Comparison of ENCODE assay signal across 8 cellular contexts in genomic region chr1:28882009-28882628, GRCh38. TPM values are rescaled to one million over a fixed set of nuclear protein-coding genes. Genes with fewer than 3 reads are reported as not detected.
DNase-seq lines count a peak whose midpoint lies in the region; ATAC-seq and TF ChIP-seq lines count a peak whose summit lies in the region.

No MANE protein-coding gene starts in this region.

- POLR2A ChIA-PET in PC-9 (lab: Charles Lee; ENCODE audit: unreplicated experiment): interaction anchor here (0.6 kb wide), 2 partner anchors 50 to 121 kb away, joined by 3 to 5 read pairs; no protein-coding TSS in a partner anchor

- WGBS in esophagus muscularis mucosa: 37% methylated on average over 12 of the region's 13 CpGs

- H3K9me3 Mint-ChIP-seq in natural killer cell: no peaks in the 10 kb centered on the region
- H3K9me3 Mint-ChIP-seq in stimulated activated naive B cell treated with anti-CD40 and anti-IgM and Interleukin-4, amounts not matched to agents 10 μg/mL and 1 μg/mL and 100 μg/mL, for 72 hours: no peaks in the 10 kb centered on the region

- CTCF ChIA-PET in PC-9 (lab: Charles Lee): interaction anchor here (0.5 to 1.2 kb wide), 9 partner anchors 71 to 321 kb away, joined by 3 to 26 read pairs (median 5); no protein-coding TSS in a partner anchor

- H3K4me3 Mint-ChIP-seq in natural killer cell: no peak overlapping the region
- H3K4me3 Mint-ChIP-seq in stimulated activated naive B cell treated with anti-CD40 and anti-IgM and Interleukin-4, amounts not matched to agents 10 μg/mL and 1 μg/mL and 100 μg/mL, for 72 hours: no peak overlapping the region

- intact Hi-C loops in PC-9 (cut with micrococcal nuclease; ENCODE audit: unreplicated experiment) (loop anchor here (1.0 to 10.0 kb wide), 4 partner anchors 151 to 1827 kb away; no protein-coding TSS in a partner anchor), esophagus muscularis mucosa (cut with DNase I) (loop anchor here (1.0 to 10.0 kb wide), 3 partner anchors 153 to 321 kb away; partner anchors contain the start of genes RNU11 and TAF12), natural killer cell (cut with micrococcal nuclease) (loop anchor here (1.0 to 5.0 kb wide), 4 partner anchors 101 to 321 kb away; partner anchors contain the start of gene TMEM200B)

- BruUV-seq in PC-9 (replicated peaks; lab: Mats Ljungman, UMichigan): no TSS peak

- TF ChIP-seq POLR2A in esophagus muscularis mucosa (IDR thresholded peaks at IDR 0.05; ENCODE audit: low read depth): no peak

- H4K20me1 ChIP-seq in PC-9 (ENCODE audit: insufficient read depth): no peaks in the 10 kb centered on the region

- TF ChIP-seq CTCF in PC-9 (conservative IDR thresholded peaks at IDR 0.05) (peak; percentile 82), esophagus muscularis mucosa (IDR thresholded peaks at IDR 0.05) (peak; percentile 88 to 95 (median 90)), natural killer cell (IDR thresholded peaks at IDR 0.05) (peak; percentile 93)

- H3K9me2 ChIP-seq in PC-9 (ENCODE audit: insufficient read depth): no peaks in the 10 kb centered on the region

- H3K4me3 ChIP-seq in PC-9 (no peak overlapping the region), esophagus muscularis mucosa (no peak overlapping the region)

- peak overlapping the region; percentile 79 for H2AFZ ChIP-seq in PC-9

- peak; percentile 97 for DNase-seq in DMS79 treated with DMSO at 0.1 percent for 48 hours (lab: John Stamatoyannopoulos, UW)
- peak; percentile 79 for DNase-seq in LHCN-M2 (ENCODE audit: low read depth)
- peak; percentile 73 to 90 for DNase-seq in PC-9
- peak; percentile 72 for DNase-seq in activated T-cell treated with anti-CD3 and anti-CD28 coated beads for 48 hours (ENCODE audit: low read depth)
- DNase-seq in esophagus muscularis mucosa (ENCODE audit: extremely low spot score): peak; percentile 95
- DNase-seq in natural killer cell: peak; percentile 73
- DNase-seq in stimulated activated naive B cell treated with anti-CD40 and anti-IgM and Interleukin-4, amounts not matched to agents 10 μg/mL and 1 μg/mL and 100 μg/mL, for 72 hours: peak; percentile 63

- H3K27me3 ChIP-seq in PC-9 (ENCODE audit: insufficient read depth, low read depth) (no peaks in the 10 kb centered on the region), esophagus muscularis mucosa (no peaks in the 10 kb centered on the region)

- no peak for TF ChIP-seq EP300 in esophagus muscularis mucosa (IDR thresholded peaks at IDR 0.05)

- H3K27ac Mint-ChIP-seq in natural killer cell: peak overlapping the region in 1 of 2 donors; percentile 81
- H3K27ac Mint-ChIP-seq in stimulated activated naive B cell treated with anti-CD40 and anti-IgM and Interleukin-4, amounts not matched to agents 10 μg/mL and 1 μg/mL and 100 μg/mL, for 72 hours: no peak overlapping the region

- H3K9me3 ChIP-seq in PC-9 (ENCODE audit: insufficient read depth, low read depth) (no peaks in the 10 kb centered on the region), esophagus muscularis mucosa (no peaks in the 10 kb centered on the region)

- H3K4me1 ChIP-seq in PC-9 (replicated peaks; ENCODE audit: insufficient read depth): peaks cover 19% of the 10 kb centered on the region
- peaks cover 10 to 46% (median 33%) of the 10 kb centered on the region in 4 donors for H3K4me1 ChIP-seq in esophagus muscularis mucosa

- ATAC-seq in natural killer cell: no peak
- peak; percentile 22 for ATAC-seq in stimulated activated naive B cell treated with anti-CD40 and anti-IgM and Interleukin-4, amounts not matched to agents 10 μg/mL and 1 μg/mL and 100 μg/mL, for 72 hours (replicated peaks)
- ATAC-seq in HG03135 (IDR thresholded peaks at IDR 0.05; ENCODE audit: unreplicated experiment): no peak

- no peak overlapping the region for H3K27ac ChIP-seq in PC-9
- peak overlapping the region in 1 of 4 donors; percentile 28 for H3K27ac ChIP-seq in esophagus muscularis mucosa (replicated peaks in 1 of 4)

- no peaks in the 10 kb centered on the region for H3K27me3 Mint-ChIP-seq in natural killer cell (ENCODE audit: low read depth in 2 of 2)
- no peaks in the 10 kb centered on the region for H3K27me3 Mint-ChIP-seq in stimulated activated naive B cell treated with anti-CD40 and anti-IgM and Interleukin-4, amounts not matched to agents 10 μg/mL and 1 μg/mL and 100 μg/mL, for 72 hours

- peaks cover 32 to 37% of the 10 kb centered on the region in 2 donors for H3K4me1 Mint-ChIP-seq in natural killer cell
- H3K4me1 Mint-ChIP-seq in stimulated activated naive B cell treated with anti-CD40 and anti-IgM and Interleukin-4, amounts not matched to agents 10 μg/mL and 1 μg/mL and 100 μg/mL, for 72 hours: peaks cover 38 to 47% of the 10 kb centered on the region in 2 donors

- no peaks in the 10 kb centered on the region for H3K79me2 ChIP-seq in PC-9 (ENCODE audit: low read depth)

- H3F3A ChIP-seq in PC-9 (ENCODE audit: insufficient read depth, low read depth): peaks cover 4% of the 10 kb centered on the region; the same call in 1 of the 2 replicates

- H3K36me3 ChIP-seq in PC-9 (ENCODE audit: low read depth) (no peaks in the 10 kb centered on the region), esophagus muscularis mucosa (no peaks in the 10 kb centered on the region)

- peak overlapping the region; percentile 40 for H3K4me2 ChIP-seq in PC-9

- H3K36me3 Mint-ChIP-seq in natural killer cell: no peaks in the 10 kb centered on the region
- peaks cover 0 to 2% of the 10 kb centered on the region in 2 donors for H3K36me3 Mint-ChIP-seq in stimulated activated naive B cell treated with anti-CD40 and anti-IgM and Interleukin-4, amounts not matched to agents 10 μg/mL and 1 μg/mL and 100 μg/mL, for 72 hours

RNA-seq across cellular contexts. Expression of gene EPB41, which starts 32.2 kb away (rescaled TPM):
- total RNA-seq in LHCN-M2 (2014; rRNA removed) (0.11 TPM in 1 of 2 replicates, not detected in the other), PC-9 (2021) (36.0 and 42.2 TPM in 2 replicates), esophagus muscularis mucosa (10 to 100 TPM; 18.2 to 24.6 (median 18.5) TPM), natural killer cell (100 to 1,000 TPM; 151 to 196 (median 172) TPM)
- 0.07 TPM for polyA plus RNA-seq in LHCN-M2 (2012)

Comparison
In these comparisons a context has a peak if more than half of its experiments do, and no peak if none do; other contexts are left out.
1. ATAC-seq: peak in stimulated activated naive B cell treated with anti-CD40 and anti-IgM and Interleukin-4, amounts not matched to agents 10 μg/mL and 1 μg/mL and 100 μg/mL, for 72 hours (2 of 2); none in natural killer cell (0 of 3) and HG03135 (single experiment).
2. RNA of gene EPB41, which starts 32.2 kb away (total RNA-seq): 151 to 196 TPM in natural killer cell, 36.0 to 42.2 TPM in PC-9 and 18.2 to 24.6 TPM in esophagus muscularis mucosa; 0.11 TPM in LHCN-M2; every median in the first group is over 10 times any median in the second.
3. Peak in every context shown above with its lines, with median percentiles within 50 percentile points of each other: DNase-seq and CTCF ChIP-seq.